ENCODE assay signal across 8 cellular contexts in genomic region chr1:165629848-165630628, GRCh38. TPM values are rescaled to one million over a fixed set of nuclear protein-coding genes. Genes with fewer than 3 reads are reported as not detected.
DNase-seq lines count a peak whose midpoint lies in the region; ATAC-seq and TF ChIP-seq lines count a peak whose summit lies in the region.

No MANE protein-coding gene starts in this region.

- peak overlapping the region; percentile 76 for H3K4me3 ChIP-seq in A673 (ENCODE audit: low read depth, low read length, poor library complexity, severe bottlenecking)
- H3K4me3 ChIP-seq in coronary artery, result peak overlapping the region; percentile 99
- H3K4me3 ChIP-seq in neural progenitor cell, result peak overlapping the region; percentile 80

- DNase-seq in A673 (ENCODE audit: low spot score) (no peak), NCI-H146 (lab: John Stamatoyannopoulos, UW) (peak; percentile 89), coronary artery (ENCODE audit: low spot score) (no peak), neural progenitor cell (ENCODE audit: low spot score) (peak; percentile 67), SIG-M5 treated with dmso at 0.1 percent for 504 hours (lab: John Stamatoyannopoulos, UW; ENCODE audit: unreplicated experiment) (no peak)
- no peak for DNase-seq in activated T-cell treated with anti-CD3 and anti-CD28 coated beads, Interleukin-2, amount 50 U/mL, for 1 hour

- TF ChIP-seq CTCF in A673 (conservative IDR thresholded peaks at IDR 0.05; ENCODE audit: low read depth, low read length) (no peak), coronary artery (IDR thresholded peaks at IDR 0.05) (no peak), neural progenitor cell (IDR thresholded peaks at IDR 0.05) (no peak)

- POLR2A ChIA-PET in A673 (lab: Charles Lee; ENCODE audit: low non-redundant PET), result no interaction called here

- H3K36me3 ChIP-seq in A673 (ENCODE audit: insufficient read depth, low read length, poor library complexity, severe bottlenecking) (no peaks in the 10 kb centered on the region), neural progenitor cell (no peaks in the 10 kb centered on the region)

- CTCF ChIA-PET in A673 (lab: Charles Lee), result interaction anchor here (0.7 kb wide), 1 partner anchor 294 kb away, joined by 3 read pairs; no protein-coding TSS in a partner anchor

- H3K4me2 ChIP-seq in neural progenitor cell, result peak overlapping the region; percentile 91

- peaks cover 14% of the 10 kb centered on the region for H3K79me2 ChIP-seq in neural progenitor cell (ENCODE audit: low read depth)

- peaks cover 30% of the 10 kb centered on the region for H3F3A ChIP-seq in neural progenitor cell (ENCODE audit: low read depth)

- H4K20me1 ChIP-seq in neural progenitor cell (ENCODE audit: low read depth), result peaks cover 8% of the 10 kb centered on the region

- no peak overlapping the region for H3K9ac ChIP-seq in neural progenitor cell

- H3K4me1 Mint-ChIP-seq in neural progenitor cell, result peaks cover 24% of the 10 kb centered on the region

- H3K9me3 ChIP-seq in A673 (ENCODE audit: low read depth, low read length, poor library complexity, severe bottlenecking), result no peaks in the 10 kb centered on the region
- no peaks in the 10 kb centered on the region for H3K9me3 ChIP-seq in neural progenitor cell (ENCODE audit: low read depth)

- H3K4me3 Mint-ChIP-seq in neural progenitor cell, result no peak overlapping the region

- H3K4me1 ChIP-seq in A673 (ENCODE audit: insufficient read depth, low read length, poor library complexity, severe bottlenecking) (peaks cover 21% of the 10 kb centered on the region), neural progenitor cell (peaks cover 22% of the 10 kb centered on the region)

- H3K27me3 ChIP-seq in A673 (replicated peaks; ENCODE audit: insufficient read depth, low read depth, low read length, poor library complexity) (no peaks in the 10 kb centered on the region), neural progenitor cell (peaks cover 13% of the 10 kb centered on the region)

- no peaks in the 10 kb centered on the region for H3K36me3 Mint-ChIP-seq in neural progenitor cell

- H2AFZ ChIP-seq in neural progenitor cell (replicated peaks), result peak overlapping the region; percentile 91

- H3K27ac ChIP-seq in A673 (ENCODE audit: low read depth, low read length, poor library complexity, severe bottlenecking) (peak overlapping the region; percentile 85), coronary artery (peak overlapping the region; percentile 87 to 98), neural progenitor cell (peak overlapping the region; percentile 65)

- TSS peak; percentile 87 for BruUV-seq in A673 (replicated peaks; lab: Mats Ljungman, UMichigan)

- no peak overlapping the region for H3K27ac Mint-ChIP-seq in neural progenitor cell

- intact Hi-C loops in A673 (cut with micrococcal nuclease; ENCODE audit: unreplicated experiment), result loop anchor here (10.0 kb wide), 1 partner anchor 135 kb away; the partner anchor contains the start of gene TMCO1

- ATAC-seq in GM18868 (IDR thresholded peaks at IDR 0.05; ENCODE audit: unreplicated experiment) (peak; percentile 1), HG03520 (IDR thresholded peaks at IDR 0.05; ENCODE audit: unreplicated experiment) (no peak)

- no peaks in the 10 kb centered on the region for H3K9me3 Mint-ChIP-seq in neural progenitor cell

- peaks cover 2% of the 10 kb centered on the region for H3K27me3 Mint-ChIP-seq in neural progenitor cell (ENCODE audit: insufficient read depth, low read depth)

RNA-seq across cellular contexts. Expression of gene MGST3, which starts 1.0 kb away (rescaled TPM):
- total RNA-seq in A673 (2021), result 150 and 155 TPM in 2 replicates
- total RNA-seq in neural progenitor cell (ENCODE audit: low replicate concordance), result 69.7 and 94.7 TPM in 2 replicates

Comparison
In these comparisons a context has a peak if more than half of its experiments do, and no peak if none do; other contexts are left out.
1. DNase-seq: peak in NCI-H146 (single experiment) and neural progenitor cell (single experiment); none in A673 (single experiment), coronary artery (single experiment), activated T-cell treated with anti-CD3 and anti-CD28 coated beads, Interleukin-2, amount 50 U/mL, for 1 hour (single experiment) and SIG-M5 treated with dmso at 0.1 percent for 504 hours (single experiment).
2. Peak in every context shown above with its lines, with median percentiles within 50 percentile points of each other: H3K27ac ChIP-seq and H3K4me3 ChIP-seq.